In the genomic region with DNA sequence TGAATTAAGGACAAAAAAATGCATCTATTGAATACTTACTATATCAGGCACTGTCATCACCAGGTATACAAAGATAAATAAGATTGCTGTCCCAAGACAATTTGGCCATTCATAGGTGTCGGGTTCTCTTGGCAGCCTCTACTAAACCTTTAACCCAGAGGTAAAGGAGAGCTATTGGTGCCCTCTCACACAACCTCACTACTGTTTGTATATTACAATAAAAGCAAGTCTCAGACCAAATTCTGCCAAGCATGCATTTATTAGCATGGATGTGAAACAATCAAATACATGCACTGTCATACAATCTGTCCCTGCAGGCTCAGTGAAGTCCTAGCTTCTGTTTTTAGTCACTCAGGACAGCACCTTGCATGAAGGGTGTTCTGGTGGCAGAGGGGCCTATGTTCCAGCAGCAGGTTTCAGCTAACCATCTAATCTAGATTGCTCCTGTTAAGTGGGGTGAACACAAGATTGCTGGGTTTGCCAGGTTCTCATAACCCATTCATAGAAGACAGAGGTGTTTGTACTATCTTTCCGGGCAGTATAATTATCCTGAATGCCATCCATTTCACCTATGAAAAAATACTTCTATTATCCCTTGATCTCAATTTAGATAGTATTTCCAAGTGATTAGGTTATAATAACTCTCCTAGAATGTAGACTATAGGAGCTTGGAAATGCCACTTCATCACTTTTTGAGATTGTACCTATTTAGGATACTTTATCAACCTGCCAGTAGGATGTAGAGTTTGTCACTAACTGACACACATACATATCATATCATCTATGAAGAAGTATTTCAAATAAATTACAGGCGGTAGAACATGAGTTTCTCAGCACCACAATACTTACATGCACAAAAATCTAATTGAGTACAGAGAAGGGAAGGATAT, we compare ENCODE assay signal across 29 cellular contexts.
DNase-seq lines count a peak whose midpoint lies in the region; ATAC-seq and TF ChIP-seq lines count a peak whose summit lies in the region.
"Had no signal": no experiment of that assay in that cellular context is flagged by ENCODE, and none has a peak within 500 bp of the region (broad histone marks: within the 10 kb centered on the region; RNA-seq: fewer than 3 reads in every experiment).

No MANE protein-coding gene starts in this region.

- H3K4me3 Mint-ChIP-seq in endodermal cell: no peak overlapping the region
- H3K4me3 Mint-ChIP-seq in type B pancreatic cell: no peak overlapping the region
- H3K4me3 Mint-ChIP-seq: activated CD4-positive, alpha-beta memory T cell treated with anti-CD3 and anti-CD28 coated beads, Interleukin-2, amount 10 ng/mL, durations not matched to agents 7 days and 5 days; CD14-positive monocyte; naive thymus-derived CD4-positive, alpha-beta T cell; stimulated activated effector memory CD8-positive, alpha-beta T cell treated with anti-CD3 and anti-CD28 coated beads, Interleukin-12 subunit alpha, Interleukin-12 subunit beta, amount 100 ng/mL, for 72 hours had no signal

- H3K27me3 ChIP-seq in endodermal cell (ENCODE audit: control insufficient read depth, insufficient read depth, low read length, poor library complexity, severe bottlenecking): no peaks in the 10 kb centered on the region
- H3K27me3 ChIP-seq: adrenal gland, gastrocnemius medialis, Peyer's patch, transverse colon had no signal

- no peak for ATAC-seq in GM19452 (IDR thresholded peaks at IDR 0.05; ENCODE audit: unreplicated experiment)
- ATAC-seq in GM18505 (IDR thresholded peaks at IDR 0.05; ENCODE audit: unreplicated experiment): no peak
- ATAC-seq: gastrocnemius medialis; lower lobe of right lung; naive thymus-derived CD4-positive, alpha-beta T cell; stimulated activated effector memory CD8-positive, alpha-beta T cell treated with anti-CD3 and anti-CD28 coated beads, Interleukin-12 subunit alpha, Interleukin-12 subunit beta, amount 100 ng/mL, for 72 hours had no signal

- no peak overlapping the region for H3K27ac ChIP-seq in endodermal cell (ENCODE audit: low read depth, low read length)
- H3K27ac ChIP-seq: gastrocnemius medialis, lower lobe of right lung, Peyer's patch, transverse colon had no signal

- no peaks in the 10 kb centered on the region for H3K9me3 Mint-ChIP-seq in endodermal cell
- H3K9me3 Mint-ChIP-seq in type B pancreatic cell: peaks cover 3% of the 10 kb centered on the region
- H3K9me3 Mint-ChIP-seq: activated CD4-positive, alpha-beta memory T cell treated with anti-CD3 and anti-CD28 coated beads, Interleukin-2, amount 10 ng/mL, durations not matched to agents 7 days and 5 days; naive thymus-derived CD4-positive, alpha-beta T cell; stimulated activated effector memory CD8-positive, alpha-beta T cell treated with anti-CD3 and anti-CD28 coated beads, Interleukin-12 subunit alpha, Interleukin-12 subunit beta, amount 100 ng/mL, for 72 hours had no signal

- no peaks in the 10 kb centered on the region for H3K9me3 ChIP-seq in endodermal cell (ENCODE audit: control insufficient read depth, low read length)
- H3K9me3 ChIP-seq: adrenal gland, gastrocnemius medialis, lower lobe of right lung, Peyer's patch, transverse colon had no signal

- no peaks in the 10 kb centered on the region for H3K36me3 Mint-ChIP-seq in endodermal cell (ENCODE audit: low read depth)
- H3K36me3 Mint-ChIP-seq in type B pancreatic cell: no peaks in the 10 kb centered on the region
- H3K36me3 Mint-ChIP-seq: CD14-positive monocyte; naive thymus-derived CD4-positive, alpha-beta T cell; stimulated activated effector memory CD8-positive, alpha-beta T cell treated with anti-CD3 and anti-CD28 coated beads, Interleukin-12 subunit alpha, Interleukin-12 subunit beta, amount 100 ng/mL, for 72 hours had no signal

- no peak overlapping the region for H3K27ac Mint-ChIP-seq in endodermal cell
- H3K27ac Mint-ChIP-seq in type B pancreatic cell: peak overlapping the region; percentile 25
- H3K27ac Mint-ChIP-seq: activated CD4-positive, alpha-beta memory T cell treated with anti-CD3 and anti-CD28 coated beads, Interleukin-2, amount 10 ng/mL, durations not matched to agents 7 days and 5 days; CD14-positive monocyte; naive thymus-derived CD4-positive, alpha-beta T cell; stimulated activated effector memory CD8-positive, alpha-beta T cell treated with anti-CD3 and anti-CD28 coated beads, Interleukin-12 subunit alpha, Interleukin-12 subunit beta, amount 100 ng/mL, for 72 hours had no signal

- H3K4me1 Mint-ChIP-seq in endodermal cell (peaks cover 24% of the 10 kb centered on the region), type B pancreatic cell (ENCODE audit: unreplicated experiment) (peaks cover 28% of the 10 kb centered on the region)
- H3K4me1 Mint-ChIP-seq: activated CD4-positive, alpha-beta memory T cell treated with anti-CD3 and anti-CD28 coated beads, Interleukin-2, amount 10 ng/mL, durations not matched to agents 7 days and 5 days; CD14-positive monocyte; naive thymus-derived CD4-positive, alpha-beta T cell; stimulated activated effector memory CD8-positive, alpha-beta T cell treated with anti-CD3 and anti-CD28 coated beads, Interleukin-12 subunit alpha, Interleukin-12 subunit beta, amount 100 ng/mL, for 72 hours had no signal

- TF ChIP-seq CTCF in endodermal cell (conservative IDR thresholded peaks at IDR 0.05): no peak
- TF ChIP-seq CTCF in type B pancreatic cell (conservative IDR thresholded peaks at IDR 0.05): no peak

- H3K27me3 Mint-ChIP-seq in endodermal cell (ENCODE audit: insufficient read depth): peaks cover 2% of the 10 kb centered on the region
- no peaks in the 10 kb centered on the region for H3K27me3 Mint-ChIP-seq in type B pancreatic cell

- no peaks in the 10 kb centered on the region for H3K36me3 ChIP-seq in endodermal cell (ENCODE audit: control insufficient read depth, insufficient read depth, low read length)
- H3K36me3 ChIP-seq: adrenal gland, gastrocnemius medialis, lower lobe of right lung, Peyer's patch, transverse colon had no signal

- WGBS in endodermal cell (ENCODE audit: insufficient coverage in 1 of 2, insufficient read length in 1 of 2), 2 experiments: 75 to 94% methylated on average over 1 to 2 of the region's 3 CpGs

- peaks cover 22% of the 10 kb centered on the region for H3K4me1 ChIP-seq in endodermal cell (ENCODE audit: control insufficient read depth, insufficient read depth, low read length)
- H3K4me1 ChIP-seq: gastrocnemius medialis, lower lobe of right lung, Peyer's patch, transverse colon had no signal

- no peak for TF ChIP-seq POLR2A in GM18505 (IDR thresholded peaks at IDR 0.05; ENCODE audit: borderline replicate concordance, extremely low read depth, insufficient read depth, insufficient read length)

- DNase-seq in NCI-H2196 (lab: John Stamatoyannopoulos, UW; ENCODE audit: unreplicated experiment) (peak; percentile 40), NCI-H2196 treated with DMSO at 0.1 percent for 48 hours (lab: John Stamatoyannopoulos, UW; ENCODE audit: unreplicated experiment) (no peak), HT-29 (ENCODE audit: low spot score) (peak; percentile 47), endodermal cell (no peak), type B pancreatic cell (ENCODE audit: extremely low spot score, unreplicated experiment) (no peak), NCI-H2227 (lab: John Stamatoyannopoulos, UW; ENCODE audit: unreplicated experiment) (no peak)
- DNase-seq: 8988T; activated CD4-positive, alpha-beta memory T cell treated with anti-CD3 and anti-CD28 coated beads, Interleukin-2, amount 10 ng/mL, durations not matched to agents 7 days and 5 days; activated CD8-positive, alpha-beta memory T cell treated with anti-CD3 and anti-CD28 coated beads, Interleukin-2, amount 50 U/mL, for 4 hours; activated naive CD4-positive, alpha-beta T cell treated with Interleukin-2 at 50 U/mL for 16 hours; adrenal gland; DMS79 treated with DMSO at 0.1 percent for 48 hours; gastrocnemius medialis; GF-D8; hippocampal formation; lower lobe of right lung; naive thymus-derived CD4-positive, alpha-beta T cell; NCI-H1694; NCI-H2171; NCI-H524 treated with DMSO at 0.1 percent for 48 hours; occipital lobe; Peyer's patch; SHP77 treated with DMSO at 0.1 percent for 48 hours; T-helper 9 cell; transverse colon had no signal

- no peak overlapping the region for H3K9ac ChIP-seq in endodermal cell (ENCODE audit: extremely low read depth, low read length, poor library complexity, severe bottlenecking)

- H3K4me3 ChIP-seq in endodermal cell (ENCODE audit: low read length): peak overlapping the region; percentile 64
- H3K4me3 ChIP-seq: adrenal gland, gastrocnemius medialis, lower lobe of right lung, Peyer's patch, transverse colon had no signal

Comparison
In these comparisons a context has a peak if more than half of its experiments do, and no peak if none do; other contexts are left out.
1. DNase-seq: peak in NCI-H2196 (single experiment) and HT-29 (single experiment); none in NCI-H2196 treated with DMSO at 0.1 percent for 48 hours (single experiment), endodermal cell (single experiment), type B pancreatic cell (single experiment) and NCI-H2227 (single experiment).